9 cellular contexts compared by ENCODE assay signal in genomic region chr10:99633832-99634231, GRCh38.
"Had no signal": no experiment of that assay in that cellular context is flagged by ENCODE, and none has a peak within 500 bp of the region (broad histone marks: within the 10 kb centered on the region; RNA-seq: fewer than 3 reads in every experiment).

No MANE protein-coding gene starts in this region.

- H3K4me3 ChIP-seq: GM23248, HAP-1, K562 had no signal

- H3K9me3 ChIP-seq: HAP-1 had no signal

- ATAC-seq: HCT116, K562 had no signal

- H3K4me1 ChIP-seq: HAP-1 had no signal

- H3K36me3 ChIP-seq: HAP-1 had no signal

- DNase-seq: GM23248, GOT3, H7, HFFc6, IMR-90, KG1 had no signal
